20 cellular contexts compared by ENCODE assay signal in the genomic region with DNA sequence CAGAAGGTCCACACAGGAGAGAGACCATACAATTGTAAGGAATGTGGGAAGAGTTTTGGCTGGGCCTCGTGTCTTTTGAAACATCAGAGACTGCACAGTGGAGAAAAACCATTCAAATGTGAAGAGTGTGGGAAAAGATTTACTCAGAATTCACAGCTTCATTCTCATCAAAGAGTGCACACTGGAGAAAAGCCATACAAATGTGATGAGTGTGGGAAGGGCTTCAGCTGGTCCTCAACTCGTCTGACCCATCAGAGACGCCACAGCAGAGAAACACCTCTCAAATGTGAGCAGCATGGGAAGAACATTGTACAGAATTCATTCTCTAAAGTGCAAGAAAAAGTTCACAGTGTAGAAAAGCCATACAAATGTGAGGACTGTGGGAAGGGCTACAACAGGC.
"Had no signal": no experiment of that assay in that cellular context is flagged by ENCODE, and none has a peak within 500 bp of the region (broad histone marks: within the 10 kb centered on the region; RNA-seq: fewer than 3 reads in every experiment).

No MANE protein-coding gene starts in this region.

- H3K4me1 ChIP-seq: vagina had no signal

- H3K27me3 Mint-ChIP-seq: naive B cell, progenitor cell of endocrine pancreas had no signal

- DNase-seq: colonic mucosa; dermis blood vessel endothelial cell; effector CD4-positive, alpha-beta T cell; heart left ventricle; hippocampal formation; mammary epithelial cell; naive B cell; occipital lobe; pancreas; right cardiac atrium; stimulated activated CD4-positive, alpha-beta T cell treated with anti-CD3 and anti-CD28 coated beads, Interleukin-2, amount 100 ng/mL, for 48 hours; stimulated activated naive CD4-positive, alpha-beta T cell treated with Interleukin-2 at 50 U/mL for 16 hours; thyroid gland; upper lobe of right lung had no signal

- H3K27ac ChIP-seq: colonic mucosa, heart left ventricle, pancreas, suprapubic skin, thyroid gland, upper lobe of right lung, vagina had no signal

- H3K27ac Mint-ChIP-seq: nephron, progenitor cell of endocrine pancreas had no signal

- H3K4me3 Mint-ChIP-seq: nephron had no signal

- H3K4me3 ChIP-seq: colonic mucosa, heart left ventricle, pancreas, smooth muscle cell, suprapubic skin, thyroid gland, upper lobe of right lung, vagina had no signal

- H3K4me2 ChIP-seq: smooth muscle cell had no signal

- ATAC-seq: esophagus mucosa, heart left ventricle, pancreas, right cardiac atrium, upper lobe of right lung had no signal

- H3K27me3 ChIP-seq: colonic mucosa, heart left ventricle, pancreas, suprapubic skin, thyroid gland, upper lobe of right lung, vagina had no signal

- H3K9me3 ChIP-seq: thyroid gland had no signal
